Comparison of ENCODE assay signal across 21 cellular contexts in the genomic region with DNA sequence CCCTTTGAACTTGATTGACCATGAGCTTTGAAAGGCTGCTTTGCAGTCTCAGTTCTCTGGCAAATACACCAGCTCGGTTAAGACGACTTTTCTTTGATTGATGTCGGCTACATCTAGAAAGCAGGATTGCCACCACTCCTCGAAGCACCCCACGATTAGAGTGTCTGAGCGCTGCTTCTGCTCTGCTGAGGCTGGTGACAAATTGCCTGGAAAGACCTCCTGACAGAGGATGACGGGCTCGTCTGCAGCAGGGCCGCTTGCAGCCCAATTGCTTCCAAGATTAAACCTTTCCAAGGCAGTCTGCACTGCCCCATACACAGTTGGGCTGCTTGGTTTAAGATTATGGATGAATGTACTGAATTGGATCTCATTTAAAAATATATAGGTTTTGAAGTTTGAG.
"Had no signal": no experiment of that assay in that cellular context is flagged by ENCODE, and none has a peak within 500 bp of the region (broad histone marks: within the 10 kb centered on the region; RNA-seq: fewer than 3 reads in every experiment).

No MANE protein-coding gene starts in this region.

- H3K9me3 Mint-ChIP-seq: activated CD4-positive, alpha-beta memory T cell treated with anti-CD3 and anti-CD28 coated beads, Interleukin-2, amount 10 ng/mL, durations not matched to agents 7 days and 5 days; activated CD4-positive, alpha-beta T cell treated with anti-CD3 and anti-CD28 coated beads, Interleukin-2, amount 10 ng/mL, durations not matched to agents 24 days and 14 days; activated naive CD8-positive, alpha-beta T cell treated with anti-CD3 and anti-CD28 coated beads, Interleukin-2, amount 50 U/mL, for 24 hours; immature natural killer cell; mesothelial cell of epicardium; naive thymus-derived CD8-positive, alpha-beta T cell had no signal

- ATAC-seq: activated CD4-positive, CD25-positive, alpha-beta regulatory T cell treated with anti-CD3 and anti-CD28 coated beads, Interleukin-2, amount 50 U/mL, for 24 hours; activated CD8-positive, alpha-beta memory T cell treated with anti-CD3 and anti-CD28 coated beads, Interleukin-2, amount 10 ng/mL, durations not matched to agents 7 days and 5 days; activated naive CD8-positive, alpha-beta T cell treated with anti-CD3 and anti-CD28 coated beads, Interleukin-2, amount 50 U/mL, for 24 hours; body of pancreas; naive thymus-derived CD8-positive, alpha-beta T cell had no signal

- H3K36me3 Mint-ChIP-seq: activated CD8-positive, alpha-beta memory T cell treated with anti-CD3 and anti-CD28 coated beads, Interleukin-2, amount 10 ng/mL, durations not matched to agents 7 days and 5 days; immature natural killer cell; mesothelial cell of epicardium had no signal

- H3K27ac Mint-ChIP-seq: activated CD4-positive, alpha-beta memory T cell treated with anti-CD3 and anti-CD28 coated beads, Interleukin-2, amount 10 ng/mL, durations not matched to agents 7 days and 5 days; activated CD4-positive, alpha-beta T cell treated with anti-CD3 and anti-CD28 coated beads, Interleukin-2, amount 10 ng/mL, durations not matched to agents 24 days and 14 days; activated CD8-positive, alpha-beta memory T cell treated with anti-CD3 and anti-CD28 coated beads, Interleukin-2, amount 10 ng/mL, durations not matched to agents 7 days and 5 days; activated naive CD8-positive, alpha-beta T cell treated with anti-CD3 and anti-CD28 coated beads, Interleukin-2, amount 50 U/mL, for 24 hours; immature natural killer cell; mesothelial cell of epicardium had no signal

- H3K36me3 ChIP-seq: left ventricle myocardium inferior, thyroid gland had no signal

- DNase-seq: activated CD4-positive, alpha-beta memory T cell treated with anti-CD3 and anti-CD28 coated beads, Interleukin-2, amount 10 ng/mL, durations not matched to agents 7 days and 5 days; activated CD4-positive, alpha-beta T cell treated with anti-CD3 and anti-CD28 coated beads, Interleukin-2, amount 10 ng/mL, durations not matched to agents 24 days and 14 days; activated CD8-positive, alpha-beta memory T cell treated with anti-CD3 and anti-CD28 coated beads, Interleukin-2, amount 10 ng/mL, durations not matched to agents 7 days and 5 days; activated gamma-delta T cell; activated naive CD4-positive, alpha-beta T cell treated with anti-CD3 and anti-CD28 coated beads, Interleukin-2, amount 50 U/mL, for 16 hours; activated naive CD8-positive, alpha-beta T cell treated with anti-CD3 and anti-CD28 coated beads, Interleukin-2, amount 50 U/mL, for 24 hours; activated T-cell treated with anti-CD3 and anti-CD28 coated beads for 4 hours; body of pancreas; dermis blood vessel endothelial cell; effector CD8-positive, alpha-beta T cell; erythroblast; foreskin fibroblast; immature natural killer cell; left ventricle myocardium inferior; naive thymus-derived CD8-positive, alpha-beta T cell; occipital lobe; stimulated activated CD4-positive, alpha-beta T cell treated with anti-CD3 and anti-CD28 coated beads, Interleukin-2, amount 100 ng/mL, for 48 hours; stimulated activated naive CD4-positive, alpha-beta T cell treated with Interleukin-2 at 50 U/mL for 16 hours; thyroid gland had no signal

- H3K4me1 ChIP-seq: body of pancreas had no signal

- H3K4me3 Mint-ChIP-seq: activated CD4-positive, alpha-beta memory T cell treated with anti-CD3 and anti-CD28 coated beads, Interleukin-2, amount 10 ng/mL, durations not matched to agents 7 days and 5 days; activated CD4-positive, alpha-beta T cell treated with anti-CD3 and anti-CD28 coated beads, Interleukin-2, amount 10 ng/mL, durations not matched to agents 24 days and 14 days; activated CD8-positive, alpha-beta memory T cell treated with anti-CD3 and anti-CD28 coated beads, Interleukin-2, amount 10 ng/mL, durations not matched to agents 7 days and 5 days; activated naive CD8-positive, alpha-beta T cell treated with anti-CD3 and anti-CD28 coated beads, Interleukin-2, amount 50 U/mL, for 24 hours; immature natural killer cell; mesothelial cell of epicardium; naive thymus-derived CD8-positive, alpha-beta T cell had no signal

- H3K27me3 ChIP-seq: body of pancreas, thyroid gland had no signal

- H3K4me3 ChIP-seq: body of pancreas, left ventricle myocardium inferior, thyroid gland had no signal

- H3K4me1 Mint-ChIP-seq: activated CD4-positive, alpha-beta memory T cell treated with anti-CD3 and anti-CD28 coated beads, Interleukin-2, amount 10 ng/mL, durations not matched to agents 7 days and 5 days; activated CD4-positive, alpha-beta T cell treated with anti-CD3 and anti-CD28 coated beads, Interleukin-2, amount 10 ng/mL, durations not matched to agents 24 days and 14 days; activated CD8-positive, alpha-beta memory T cell treated with anti-CD3 and anti-CD28 coated beads, Interleukin-2, amount 10 ng/mL, durations not matched to agents 7 days and 5 days had no signal

- H3K9me3 ChIP-seq: body of pancreas, left ventricle myocardium inferior, thyroid gland had no signal

- H3K27me3 Mint-ChIP-seq: activated CD4-positive, alpha-beta memory T cell treated with anti-CD3 and anti-CD28 coated beads, Interleukin-2, amount 10 ng/mL, durations not matched to agents 7 days and 5 days; activated CD4-positive, alpha-beta T cell treated with anti-CD3 and anti-CD28 coated beads, Interleukin-2, amount 10 ng/mL, durations not matched to agents 24 days and 14 days; activated CD8-positive, alpha-beta memory T cell treated with anti-CD3 and anti-CD28 coated beads, Interleukin-2, amount 10 ng/mL, durations not matched to agents 7 days and 5 days; activated naive CD8-positive, alpha-beta T cell treated with anti-CD3 and anti-CD28 coated beads, Interleukin-2, amount 50 U/mL, for 24 hours; naive thymus-derived CD8-positive, alpha-beta T cell had no signal

- H3K27ac ChIP-seq: body of pancreas, left ventricle myocardium inferior, thyroid gland had no signal
